ENCODE assay signal across 8 cellular contexts in the genomic region with DNA sequence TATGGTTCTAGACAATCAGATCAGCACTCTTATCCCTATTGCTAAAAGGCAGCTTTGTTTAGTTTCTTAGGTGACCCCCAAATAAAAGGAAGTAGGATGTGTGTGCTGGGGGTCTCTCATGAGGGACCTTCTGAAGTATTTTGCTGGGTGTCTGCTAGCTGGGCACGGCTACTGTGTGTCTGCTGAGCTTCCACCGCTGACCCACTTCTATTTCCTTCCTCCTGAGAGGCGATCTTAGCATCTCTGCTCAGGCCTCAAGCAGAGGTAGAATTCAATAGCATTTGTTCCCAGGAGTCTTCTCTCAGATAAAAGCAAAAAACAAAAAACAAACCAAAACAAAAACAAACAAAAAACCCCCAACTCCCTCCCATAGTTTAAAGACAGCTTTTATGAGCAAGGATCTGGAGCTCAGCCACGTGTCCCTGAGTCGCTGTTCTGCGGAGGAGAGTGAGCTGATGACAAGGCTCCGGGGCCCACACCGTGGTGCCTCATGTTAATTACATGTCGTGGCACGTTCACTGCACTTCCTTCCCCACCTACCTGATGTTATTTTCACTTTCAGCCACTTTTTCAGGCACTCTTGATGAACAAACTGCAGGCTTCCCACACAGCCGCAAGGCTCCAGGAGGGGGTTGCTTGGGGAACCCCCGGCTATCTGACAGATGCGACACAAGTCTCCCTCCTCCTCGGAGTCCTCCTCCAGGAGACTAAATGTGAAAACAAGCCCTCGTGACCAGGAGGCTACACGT.
DNase-seq lines count a peak whose midpoint lies in the region; ATAC-seq and TF ChIP-seq lines count a peak whose summit lies in the region.

No MANE protein-coding gene starts in this region.

- H3K4me3 ChIP-seq in right cardiac atrium (ENCODE audit: low read length): no peak overlapping the region

- peak; percentile 90 for ATAC-seq in GM18861 (IDR thresholded peaks at IDR 0.05; ENCODE audit: unreplicated experiment)
- ATAC-seq in HG02973 (IDR thresholded peaks at IDR 0.05; ENCODE audit: unreplicated experiment): peak; percentile 93
- peak; percentile 38; the same call in 1 of the 3 replicates for ATAC-seq in SK-N-SH treated with all-trans-retinoic acid at 6 μM for 48 hours
- no peak for ATAC-seq in right cardiac atrium

- no peaks in the 10 kb centered on the region for H3K9me3 Mint-ChIP-seq in activated naive CD8-positive, alpha-beta T cell (ENCODE audit: low read depth)

- DNase-seq in stimulated activated CD4-positive, alpha-beta T cell treated with anti-CD3 and anti-CD28 coated beads, Interleukin-15, amount 100 ng/mL, for 24 hours: peak; percentile 89
- DNase-seq in right cardiac atrium (no peak), NCI-H446 (lab: John Stamatoyannopoulos, UW) (no peak), NCI-H446 treated with DMSO at 0.1 percent for 48 hours (lab: John Stamatoyannopoulos, UW) (no peak)

- H3K9me3 ChIP-seq in right cardiac atrium (ENCODE audit: control insufficient read depth, low read length): no peaks in the 10 kb centered on the region

- H3K4me1 Mint-ChIP-seq in activated naive CD8-positive, alpha-beta T cell (ENCODE audit: low read depth): peaks cover 31% of the 10 kb centered on the region

- intact Hi-C loops in right cardiac atrium (cut with DNase I): no loop called here

- WGBS in right cardiac atrium: 43% methylated on average over 16 of the region's 16 CpGs

- peaks cover 2% of the 10 kb centered on the region for H3K36me3 Mint-ChIP-seq in activated naive CD8-positive, alpha-beta T cell

- H3K27me3 ChIP-seq in right cardiac atrium (ENCODE audit: control insufficient read depth, insufficient read depth): no peaks in the 10 kb centered on the region

- H3K27ac ChIP-seq in right cardiac atrium (ENCODE audit: low read length): no peak overlapping the region

- H3K27me3 Mint-ChIP-seq in activated naive CD8-positive, alpha-beta T cell: peaks cover 4% of the 10 kb centered on the region

- H3K4me1 ChIP-seq in right cardiac atrium (ENCODE audit: control insufficient read depth, insufficient read depth, low read length): peaks cover 2% of the 10 kb centered on the region

- peak overlapping the region; percentile 82 for H3K27ac Mint-ChIP-seq in activated naive CD8-positive, alpha-beta T cell

- peak overlapping the region; percentile 67 for H3K4me3 Mint-ChIP-seq in activated naive CD8-positive, alpha-beta T cell

TF ChIP-seq in SK-N-SH treated with all-trans-retinoic acid at 6 μM for 48 hours, 23 proteins besides CTCF, POLR2A, EP300 and RAD21:
- TF ChIP-seq, protein P1, sequence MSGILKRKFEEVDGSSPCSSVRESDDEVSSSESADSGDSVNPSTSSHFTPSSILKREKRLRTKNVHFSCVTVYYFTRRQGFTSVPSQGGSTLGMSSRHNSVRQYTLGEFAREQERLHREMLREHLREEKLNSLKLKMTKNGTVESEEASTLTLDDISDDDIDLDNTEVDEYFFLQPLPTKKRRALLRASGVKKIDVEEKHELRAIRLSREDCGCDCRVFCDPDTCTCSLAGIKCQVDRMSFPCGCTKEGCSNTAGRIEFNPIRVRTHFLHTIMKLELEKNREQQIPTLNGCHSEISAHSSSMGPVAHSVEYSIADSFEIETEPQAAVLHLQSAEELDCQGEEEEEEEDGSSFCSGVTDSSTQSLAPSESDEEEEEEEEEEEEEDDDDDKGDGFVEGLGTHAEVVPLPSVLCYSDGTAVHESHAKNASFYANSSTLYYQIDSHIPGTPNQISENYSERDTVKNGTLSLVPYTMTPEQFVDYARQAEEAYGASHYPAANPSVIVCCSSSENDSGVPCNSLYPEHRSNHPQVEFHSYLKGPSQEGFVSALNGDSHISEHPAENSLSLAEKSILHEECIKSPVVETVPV (CRISPR knock-in tag; IDR thresholded peaks at IDR 0.05): no peak
- TF ChIP-seq OSR1 (CRISPR knock-in tag; IDR thresholded peaks at IDR 0.05): no peak
- TF ChIP-seq, protein P2, sequence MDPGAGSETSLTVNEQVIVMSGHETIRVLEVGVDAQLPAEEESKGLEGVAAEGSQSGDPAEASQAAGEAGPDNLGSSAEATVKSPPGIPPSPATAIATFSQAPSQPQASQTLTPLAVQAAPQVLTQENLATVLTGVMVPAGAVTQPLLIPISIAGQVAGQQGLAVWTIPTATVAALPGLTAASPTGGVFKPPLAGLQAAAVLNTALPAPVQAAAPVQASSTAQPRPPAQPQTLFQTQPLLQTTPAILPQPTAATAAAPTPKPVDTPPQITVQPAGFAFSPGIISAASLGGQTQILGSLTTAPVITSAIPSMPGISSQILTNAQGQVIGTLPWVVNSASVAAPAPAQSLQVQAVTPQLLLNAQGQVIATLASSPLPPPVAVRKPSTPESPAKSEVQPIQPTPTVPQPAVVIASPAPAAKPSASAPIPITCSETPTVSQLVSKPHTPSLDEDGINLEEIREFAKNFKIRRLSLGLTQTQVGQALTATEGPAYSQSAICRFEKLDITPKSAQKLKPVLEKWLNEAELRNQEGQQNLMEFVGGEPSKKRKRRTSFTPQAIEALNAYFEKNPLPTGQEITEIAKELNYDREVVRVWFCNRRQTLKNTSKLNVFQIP (CRISPR knock-in tag; IDR thresholded peaks at IDR 0.05; ENCODE audit: borderline replicate concordance, low read depth): no peak
- TF ChIP-seq ESRRG (CRISPR knock-in tag; IDR thresholded peaks at IDR 0.05): no peak
- no peak for TF ChIP-seq BACH2 (CRISPR knock-in tag; IDR thresholded peaks at IDR 0.05; ENCODE audit: borderline replicate concordance)
- TF ChIP-seq CSDC2 (CRISPR knock-in tag; IDR thresholded peaks at IDR 0.05): no peak
- no peak for TF ChIP-seq ARNTL (CRISPR knock-in tag; IDR thresholded peaks at IDR 0.05; ENCODE audit: borderline replicate concordance, low read depth)
- no peak for TF ChIP-seq TCF4 (CRISPR knock-in tag; IDR thresholded peaks at IDR 0.05; ENCODE audit: borderline replicate concordance)
- TF ChIP-seq ZNF70 (CRISPR knock-in tag; IDR thresholded peaks at IDR 0.05): no peak
- no peak for TF ChIP-seq ZFP3 (CRISPR knock-in tag; IDR thresholded peaks at IDR 0.05)
- TF ChIP-seq ISL1 (CRISPR knock-in tag; IDR thresholded peaks at IDR 0.05): no peak
- no peak for TF ChIP-seq ZNF565 (CRISPR knock-in tag; conservative IDR thresholded peaks at IDR 0.05; ENCODE audit: low read depth)
- TF ChIP-seq TOX (CRISPR knock-in tag; IDR thresholded peaks at IDR 0.05; ENCODE audit: borderline replicate concordance): no peak
- TF ChIP-seq, protein P3, sequence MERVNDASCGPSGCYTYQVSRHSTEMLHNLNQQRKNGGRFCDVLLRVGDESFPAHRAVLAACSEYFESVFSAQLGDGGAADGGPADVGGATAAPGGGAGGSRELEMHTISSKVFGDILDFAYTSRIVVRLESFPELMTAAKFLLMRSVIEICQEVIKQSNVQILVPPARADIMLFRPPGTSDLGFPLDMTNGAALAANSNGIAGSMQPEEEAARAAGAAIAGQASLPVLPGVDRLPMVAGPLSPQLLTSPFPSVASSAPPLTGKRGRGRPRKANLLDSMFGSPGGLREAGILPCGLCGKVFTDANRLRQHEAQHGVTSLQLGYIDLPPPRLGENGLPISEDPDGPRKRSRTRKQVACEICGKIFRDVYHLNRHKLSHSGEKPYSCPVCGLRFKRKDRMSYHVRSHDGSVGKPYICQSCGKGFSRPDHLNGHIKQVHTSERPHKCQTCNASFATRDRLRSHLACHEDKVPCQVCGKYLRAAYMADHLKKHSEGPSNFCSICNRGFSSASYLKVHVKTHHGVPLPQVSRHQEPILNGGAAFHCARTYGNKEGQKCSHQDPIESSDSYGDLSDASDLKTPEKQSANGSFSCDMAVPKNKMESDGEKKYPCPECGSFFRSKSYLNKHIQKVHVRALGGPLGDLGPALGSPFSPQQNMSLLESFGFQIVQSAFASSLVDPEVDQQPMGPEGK (CRISPR knock-in tag; IDR thresholded peaks at IDR 0.05; ENCODE audit: borderline replicate concordance): no peak

Comparison
In these comparisons a context has a peak if more than half of its experiments do, and no peak if none do; other contexts are left out.
1. ATAC-seq: peak in GM18861 (single experiment), HG02973 (single experiment) and SK-N-SH treated with all-trans-retinoic acid at 6 μM for 48 hours (single experiment); none in right cardiac atrium (0 of 2).